Comparison of ENCODE assay signal across 8 cellular contexts in genomic region chr2:73979686-73980085, GRCh38. TPM values are rescaled to one million over a fixed set of nuclear protein-coding genes. Genes with fewer than 3 reads are reported as not detected.
DNase-seq lines count a peak whose midpoint lies in the region; TF ChIP-seq lines count a peak whose summit lies in the region.

No MANE protein-coding gene starts in this region.

- TF ChIP-seq CTCF in astrocyte of the spinal cord (IDR thresholded peaks at IDR 0.05; ENCODE audit: low read depth, low read length) (no peak), neutrophil (IDR thresholded peaks at IDR 0.05) (no peak), OCI-LY7 (conservative IDR thresholded peaks at IDR 0.05; ENCODE audit: low read length) (no peak), WERI-Rb-1 (IDR thresholded peaks at IDR 0.05; ENCODE audit: low read depth, low read length) (no peak)

- H3K9me3 ChIP-seq in MG63 (no peaks in the 10 kb centered on the region), neutrophil (no peaks in the 10 kb centered on the region), OCI-LY7 (ENCODE audit: low read length) (no peaks in the 10 kb centered on the region), WERI-Rb-1 (ENCODE audit: severe bottlenecking) (no peaks in the 10 kb centered on the region)

- H3K36me3 ChIP-seq in MG63: no peaks in the 10 kb centered on the region
- no peaks in the 10 kb centered on the region for H3K36me3 ChIP-seq in neutrophil
- no peaks in the 10 kb centered on the region for H3K36me3 ChIP-seq in OCI-LY7 (ENCODE audit: insufficient read depth, low read length)
- H3K36me3 ChIP-seq in WERI-Rb-1: no peaks in the 10 kb centered on the region

- no TSS peak for BruUV-seq in OCI-LY7 (replicated peaks; lab: Mats Ljungman, UMichigan)

- no peak overlapping the region for H2AFZ ChIP-seq in OCI-LY7 (ENCODE audit: low read length)

- H3K27me3 ChIP-seq in MG63 (no peaks in the 10 kb centered on the region), neutrophil (no peaks in the 10 kb centered on the region), WERI-Rb-1 (ENCODE audit: insufficient read depth, low read depth, severe bottlenecking) (no peaks in the 10 kb centered on the region)

- no peaks in the 10 kb centered on the region for H3K9me2 ChIP-seq in OCI-LY7 (ENCODE audit: insufficient read depth, low read length)

- in situ Hi-C loops in astrocyte of the spinal cord (cut with HindIII; ENCODE audit: low sequenced_read_pairs): no loop called here

- no peak overlapping the region for H3K4me3 ChIP-seq in MG63
- no peak overlapping the region for H3K4me3 ChIP-seq in astrocyte of the spinal cord (ENCODE audit: low read depth, low read length)
- H3K4me3 ChIP-seq in neutrophil (ENCODE audit: low read depth in 1 of 2, low read length in 1 of 2): peak overlapping the region in 1 of 2 experiments; percentile 21
- H3K4me3 ChIP-seq in OCI-LY7 (ENCODE audit: low read depth, low read length, poor library complexity, severe bottlenecking): no peak overlapping the region
- no peak overlapping the region for H3K4me3 ChIP-seq in WERI-Rb-1 (ENCODE audit: low read depth, low read length)

- CTCF ChIA-PET in OCI-LY7 (lab: Charles Lee; ENCODE audit: unreplicated experiment): no interaction called here

- no peaks in the 10 kb centered on the region for H3K79me2 ChIP-seq in OCI-LY7 (ENCODE audit: insufficient read depth, low read depth, low read length)

- no peaks in the 10 kb centered on the region for H4K20me1 ChIP-seq in OCI-LY7 (ENCODE audit: insufficient read depth, low read length)

- POLR2A ChIA-PET in OCI-LY7 (lab: Charles Lee): no interaction called here

- DNase-seq in EL (peak; percentile 88), MG63 (peak; percentile 75), astrocyte of the spinal cord (ENCODE audit: low read depth, low spot score) (peak; percentile 73), hippocampal formation (lab: John Stamatoyannopoulos, UW) (no peak), OCI-LY7 (ENCODE audit: low spot score) (no peak), WERI-Rb-1 (no peak)
- DNase-seq in stimulated activated naive CD4-positive, alpha-beta T cell treated with Interleukin-2 at 50 U/mL for 16 hours (lab: John Stamatoyannopoulos, UW): no peak

- H3K4me2 ChIP-seq in OCI-LY7 (ENCODE audit: low read length): no peak overlapping the region

- H3K4me1 ChIP-seq in neutrophil (ENCODE audit: control insufficient read depth in 1 of 2, insufficient read depth in 1 of 2, low read depth in 1 of 2, low read length in 1 of 2) (peaks cover 56 to 62% of the 10 kb centered on the region in 2 experiments), OCI-LY7 (ENCODE audit: insufficient read depth, low read length, poor library complexity, severe bottlenecking) (peaks cover 25% of the 10 kb centered on the region)

- intact Hi-C loops in OCI-LY7 (cut with micrococcal nuclease; ENCODE audit: unreplicated experiment): loop anchor here (5.0 kb wide), 2 partner anchors 52 to 168 kb away; partner anchors contain the start of genes BOLA3 and DGUOK

- H3K27ac ChIP-seq in neutrophil (peak overlapping the region; percentile 6), OCI-LY7 (ENCODE audit: low read depth, low read length, poor library complexity, severe bottlenecking) (no peak overlapping the region), WERI-Rb-1 (no peak overlapping the region)

RNA-seq across cellular contexts. Expression of gene TET3, which starts 5.0 kb away (rescaled TPM):
- 1.6 and 2.1 TPM in 2 replicates for total RNA-seq in MG63 (2014; rRNA removed; shearing (Covaris generic); ENCODE audit: low replicate concordance)
- 11.9 and 14.7 TPM in 2 replicates for total RNA-seq in OCI-LY7 (2014; rRNA removed; shearing (Covaris generic))
- 24.8 and 25.2 TPM in 2 replicates for total RNA-seq in OCI-LY7 (2022)

RNA-seq across cellular contexts. Expression of gene DGUOK, which starts 53.0 kb away (rescaled TPM):
- 28.4 and 51.8 TPM in 2 replicates for total RNA-seq in MG63 (2014; rRNA removed; shearing (Covaris generic); ENCODE audit: low replicate concordance)
- 57.1 and 73.4 TPM in 2 replicates for total RNA-seq in OCI-LY7 (2014; rRNA removed; shearing (Covaris generic))
- 91.8 and 95.8 TPM in 2 replicates for total RNA-seq in OCI-LY7 (2022)

Comparison
In these comparisons a context has a peak if more than half of its experiments do, and no peak if none do; other contexts are left out.
1. DNase-seq: peak in EL (single experiment), MG63 (single experiment) and astrocyte of the spinal cord (single experiment); none in hippocampal formation (0 of 2), stimulated activated naive CD4-positive, alpha-beta T cell treated with Interleukin-2 at 50 U/mL for 16 hours (single experiment), OCI-LY7 (single experiment) and WERI-Rb-1 (single experiment).